1 cellular context compared by ENCODE assay signal in genomic region chr17:77512062-77512946, GRCh38.
TF ChIP-seq lines count a peak whose summit lies in the region.

No MANE protein-coding gene starts in this region.

TF ChIP-seq in HepG2, 621 proteins besides CTCF, POLR2A, EP300 and RAD21 (continued from another document and continues in another):
- peak; percentile 34; the same call in 1 of the 2 replicates for TF ChIP-seq ARID4A (CRISPR knock-in tag; IDR thresholded peaks at IDR 0.05; ENCODE audit: borderline replicate concordance)
- 0 out of 2 replicates have a peak, but pooled peaks have one; percentile 11 for TF ChIP-seq KLF11 (CRISPR knock-in tag; IDR thresholded peaks at IDR 0.05)
- TF ChIP-seq MBNL3 (CRISPR knock-in tag; conservative IDR thresholded peaks at IDR 0.05): no peak
- peak; percentile 100 for TF ChIP-seq FOXA3 (CRISPR knock-in tag; IDR thresholded peaks at IDR 0.05)
- TF ChIP-seq ETV6 (CRISPR knock-in tag; conservative IDR thresholded peaks at IDR 0.05): no peak; the same call in 1 of the 2 replicates
- peak; percentile 43; the same call in 1 of the 2 replicates for TF ChIP-seq TFDP1 (CRISPR knock-in tag; IDR thresholded peaks at IDR 0.05; ENCODE audit: borderline replicate concordance)
- TF ChIP-seq NKX3-1 (CRISPR knock-in tag; IDR thresholded peaks at IDR 0.05): 0 out of 2 replicates have a peak, but pooled peaks have one; percentile 42
- no peak for TF ChIP-seq SRSF4 (IDR thresholded peaks at IDR 0.05; ENCODE audit: low read depth, low read length, poor library complexity, severe bottlenecking)
- TF ChIP-seq JUND (CRISPR knock-in tag; IDR thresholded peaks at IDR 0.05): peak; percentile 72; the same call in 1 of the 2 replicates
- peak; percentile 98 for TF ChIP-seq ISL2 (CRISPR knock-in tag; IDR thresholded peaks at IDR 0.05)
- no peak for TF ChIP-seq ZSCAN22 (CRISPR knock-in tag; IDR thresholded peaks at IDR 0.05)
- no peak for TF ChIP-seq ZNF296 (CRISPR knock-in tag; conservative IDR thresholded peaks at IDR 0.05)
- peak; percentile 46; the same call in 1 of the 2 replicates for TF ChIP-seq ZSCAN29 (CRISPR knock-in tag; conservative IDR thresholded peaks at IDR 0.05)
- TF ChIP-seq POLR2AphosphoS2 (IDR thresholded peaks at IDR 0.05; ENCODE audit: low read depth, low read length): no peak
- TF ChIP-seq SOX5 (CRISPR knock-in tag; IDR thresholded peaks at IDR 0.05; ENCODE audit: borderline replicate concordance): peak; percentile 96
- 0 out of 2 replicates have a peak, but pooled peaks have one; percentile 53 for TF ChIP-seq ZNF121 (CRISPR knock-in tag; IDR thresholded peaks at IDR 0.05)
- no peak; the same call in 1 of the 2 replicates for TF ChIP-seq GMEB2 (CRISPR knock-in tag; IDR thresholded peaks at IDR 0.05; ENCODE audit: low read depth)
- TF ChIP-seq E2F2 (CRISPR knock-in tag; IDR thresholded peaks at IDR 0.05; ENCODE audit: borderline replicate concordance): 0 out of 2 replicates have a peak, but pooled peaks have one; percentile 44
- TF ChIP-seq ZNF564 (CRISPR knock-in tag; IDR thresholded peaks at IDR 0.05): peak; percentile 79; the same call in 1 of the 2 replicates
- peak; percentile 90 for TF ChIP-seq KAT8 (CRISPR knock-in tag; IDR thresholded peaks at IDR 0.05)
- peak; percentile 73; the same call in 1 of the 2 replicates for TF ChIP-seq KLF6 (CRISPR knock-in tag; IDR thresholded peaks at IDR 0.05)
- TF ChIP-seq MYPOP (CRISPR knock-in tag; IDR thresholded peaks at IDR 0.05): peak; percentile 65; the same call in 1 of the 2 replicates
- peak; percentile 100 for TF ChIP-seq NR2F6 (IDR thresholded peaks at IDR 0.05)
- peak; percentile 100 for TF ChIP-seq NR2F6 (CRISPR knock-in tag; IDR thresholded peaks at IDR 0.05)
- TF ChIP-seq CEBPG (CRISPR knock-in tag; IDR thresholded peaks at IDR 0.05): peak; percentile 99
- TF ChIP-seq PAXIP1 (CRISPR knock-in tag; conservative IDR thresholded peaks at IDR 0.05): peak; percentile 98
- peak; percentile 93 for TF ChIP-seq TEAD3 (CRISPR knock-in tag; optimal IDR thresholded peaks at IDR 0.05; ENCODE audit: borderline replicate concordance)
- TF ChIP-seq CEBPB (IDR thresholded peaks at IDR 0.05; ENCODE audit: borderline replicate concordance, low read depth, low read length): peak; percentile 96
- TF ChIP-seq MBD4 (IDR thresholded peaks at IDR 0.05; ENCODE audit: borderline replicate concordance, low read length): peak; percentile 61; the same call in 1 of the 2 replicates
- no peak for TF ChIP-seq ZNF274 (CRISPR knock-in tag; IDR thresholded peaks at IDR 0.05)
- TF ChIP-seq ZNF747 (CRISPR knock-in tag; IDR thresholded peaks at IDR 0.05; ENCODE audit: borderline replicate concordance): peak; percentile 73; the same call in 1 of the 2 replicates
- TF ChIP-seq ZNF331 (CRISPR knock-in tag; IDR thresholded peaks at IDR 0.05): peak; percentile 94
- no peak for TF ChIP-seq SMAD1 (CRISPR knock-in tag; IDR thresholded peaks at IDR 0.05; ENCODE audit: borderline replicate concordance, low read depth)
- 0 out of 2 replicates have a peak, but pooled peaks have one; percentile 50 for TF ChIP-seq ZNF580 (CRISPR knock-in tag; IDR thresholded peaks at IDR 0.05; ENCODE audit: borderline replicate concordance, low read depth)
- no peak for TF ChIP-seq ZSCAN12 (CRISPR knock-in tag; IDR thresholded peaks at IDR 0.05)
- TF ChIP-seq SRF (IDR thresholded peaks at IDR 0.05; ENCODE audit: low read depth, low read length): no peak
- peak in 1 of 2 experiments; percentile 97; a peak in 2 of 4 replicates for TF ChIP-seq ATF4 (CRISPR knock-in tag; IDR thresholded peaks at IDR 0.05)
- no peak for TF ChIP-seq NPAS2 (CRISPR knock-in tag; IDR thresholded peaks at IDR 0.05; ENCODE audit: borderline replicate concordance)
- peak; percentile 76 for TF ChIP-seq GABPB1 (CRISPR knock-in tag; IDR thresholded peaks at IDR 0.05)
- no peak for TF ChIP-seq ZNF484 (CRISPR knock-in tag; IDR thresholded peaks at IDR 0.05; ENCODE audit: borderline replicate concordance, low read depth)
- peak; percentile 96; the same call in 1 of the 2 replicates for TF ChIP-seq ZFP1 (CRISPR knock-in tag; IDR thresholded peaks at IDR 0.05)
- TF ChIP-seq RFX3 (CRISPR knock-in tag; IDR thresholded peaks at IDR 0.05): peak; percentile 26; the same call in 1 of the 2 replicates
- TF ChIP-seq MATR3 (CRISPR knock-in tag; IDR thresholded peaks at IDR 0.05): no peak
- peak; percentile 55; the same call in 1 of the 2 replicates for TF ChIP-seq ZBTB7A (CRISPR knock-in tag; IDR thresholded peaks at IDR 0.05)
- peak; percentile 88 for TF ChIP-seq HNF4A (CRISPR knock-in tag; IDR thresholded peaks at IDR 0.05)
- no peak for TF ChIP-seq RELA (CRISPR knock-in tag; IDR thresholded peaks at IDR 0.05)
- TF ChIP-seq ETV5 (CRISPR knock-in tag; IDR thresholded peaks at IDR 0.05; ENCODE audit: borderline replicate concordance): peak; percentile 100
- no peak for TF ChIP-seq ZNF7 (CRISPR knock-in tag; IDR thresholded peaks at IDR 0.05)
- TF ChIP-seq NR0B2 (CRISPR knock-in tag; IDR thresholded peaks at IDR 0.05): no peak
- no peak for TF ChIP-seq THYN1 (CRISPR knock-in tag; IDR thresholded peaks at IDR 0.05; ENCODE audit: borderline replicate concordance, low read depth)
- TF ChIP-seq RBM22 (optimal IDR thresholded peaks at IDR 0.05; ENCODE audit: low read length): no peak
- TF ChIP-seq GATA4 (IDR thresholded peaks at IDR 0.05; ENCODE audit: borderline replicate concordance, low read depth): peak; percentile 54; the same call in 1 of the 2 replicates
- no peak for TF ChIP-seq LBX2 (CRISPR knock-in tag; IDR thresholded peaks at IDR 0.05; ENCODE audit: borderline replicate concordance)
- TF ChIP-seq JUN (CRISPR knock-in tag; IDR thresholded peaks at IDR 0.05): peak; percentile 76
- TF ChIP-seq ZNF317 (CRISPR knock-in tag; IDR thresholded peaks at IDR 0.05): peak; percentile 91; the same call in 1 of the 2 replicates
- TF ChIP-seq ZNF441 (CRISPR knock-in tag; IDR thresholded peaks at IDR 0.05; ENCODE audit: borderline replicate concordance): no peak; the same call in 1 of the 2 replicates
- no peak for TF ChIP-seq U2AF1 (optimal IDR thresholded peaks at IDR 0.05; ENCODE audit: low read depth, low read length)
- TF ChIP-seq MYNN (CRISPR knock-in tag; IDR thresholded peaks at IDR 0.05; ENCODE audit: low read depth): no peak
- peak; percentile 95 for TF ChIP-seq ZSCAN9 (CRISPR knock-in tag; IDR thresholded peaks at IDR 0.05; ENCODE audit: borderline replicate concordance)
